Comparison of ENCODE assay signal across 19 cellular contexts in genomic region chr6:41859356-41859755, GRCh38. TPM values are rescaled to one million over a fixed set of nuclear protein-coding genes. Genes with fewer than 3 reads are reported as not detected.
DNase-seq lines count a peak whose midpoint lies in the region; ATAC-seq and TF ChIP-seq lines count a peak whose summit lies in the region.
"Had no signal": no experiment of that assay in that cellular context is flagged by ENCODE, and none has a peak within 500 bp of the region (broad histone marks: within the 10 kb centered on the region; RNA-seq: fewer than 3 reads in every experiment).

No MANE protein-coding gene starts in this region.

- RAD21 ChIA-PET in HCT116 (lab: Charles Lee; ENCODE audit: low non-redundant PET in 1 of 2, low total read pairs in 2 of 2, uncharacterized antibody in 2 of 2, unreplicated experiment in 2 of 2) = no interaction called here

- no peak overlapping the region for H2AFZ ChIP-seq in HCT116 (ENCODE audit: low read depth, low read length, poor library complexity, severe bottlenecking)
- no peak overlapping the region for H2AFZ ChIP-seq in osteoblast (ENCODE audit: low read length)
- H2AFZ ChIP-seq: GM23248 had no signal

- H3K27ac ChIP-seq in HCT116 (ENCODE audit: low read depth, low read length) = no peak overlapping the region
- H3K27ac ChIP-seq in Panc1 (ENCODE audit: low read length) = no peak overlapping the region
- H3K27ac ChIP-seq in osteoblast (ENCODE audit: low read depth, low read length) = no peak overlapping the region
- H3K27ac ChIP-seq: A549; BLaER1 treated with 17β-estradiol and CSF1 and Interleukin-3, amounts not matched to agents 10 nM and 100 nM; GM23248 had no signal

- H3K4me1 ChIP-seq in HCT116 (ENCODE audit: control insufficient read depth in 1 of 2, insufficient read depth in 2 of 2, low read length in 2 of 2) = no peaks in the 10 kb centered on the region
- no peaks in the 10 kb centered on the region for H3K4me1 ChIP-seq in Panc1 (ENCODE audit: control insufficient read depth, insufficient read depth, low read length)
- H3K4me1 ChIP-seq in osteoblast (ENCODE audit: insufficient read depth, low read length) = no peaks in the 10 kb centered on the region
- H3K4me1 ChIP-seq: A549; BE2C; BLaER1 treated with 17β-estradiol and CSF1 and Interleukin-3, amounts not matched to agents 10 nM and 100 nM; Caco-2 had no signal

- no peaks in the 10 kb centered on the region for H3K9me3 ChIP-seq in HCT116 (ENCODE audit: control insufficient read depth in 1 of 2, insufficient read depth in 1 of 2, low read depth in 1 of 2, low read length in 2 of 2)
- no peaks in the 10 kb centered on the region for H3K9me3 ChIP-seq in Panc1 (ENCODE audit: control insufficient read depth, insufficient read depth, low read depth, low read length)
- no peaks in the 10 kb centered on the region for H3K9me3 ChIP-seq in osteoblast (ENCODE audit: low read depth, low read length)
- H3K9me3 ChIP-seq: A549; BE2C; BLaER1 treated with 17β-estradiol and CSF1 and Interleukin-3, amounts not matched to agents 10 nM and 100 nM; Caco-2 had no signal

- no peak for TF ChIP-seq POLR2A in HCT116 (IDR thresholded peaks at IDR 0.05; ENCODE audit: borderline replicate concordance, extremely low read depth, insufficient read depth, insufficient read length)

- in situ Hi-C loops in Panc1 (cut with HindIII; ENCODE audit: low pct_unique_long_range_greater_than_20kb, low sequenced_read_pairs) = no loop called here

- H3K27me3 ChIP-seq in HCT116 (ENCODE audit: insufficient read depth, low read length) (no peaks in the 10 kb centered on the region), Panc1 (ENCODE audit: control insufficient read depth, insufficient read depth, low read length) (no peaks in the 10 kb centered on the region), osteoblast (ENCODE audit: insufficient read depth, low read length) (no peaks in the 10 kb centered on the region)
- H3K27me3 ChIP-seq: BE2C; BLaER1 treated with 17β-estradiol and CSF1 and Interleukin-3, amounts not matched to agents 10 nM and 100 nM had no signal

- CTCF ChIA-PET in HCT116 (lab: Charles Lee) (no interaction called here), Panc1 (lab: Charles Lee) (no interaction called here)

- TF ChIP-seq CTCF in HCT116 (IDR thresholded peaks at IDR 0.05 in 2 of 3, conservative IDR thresholded peaks at IDR 0.05 in 1 of 3; ENCODE audit: borderline replicate concordance in 1 of 3, insufficient read depth in 1 of 3, low read depth in 2 of 3, low read length in 2 of 3) (no peak), Panc1 (IDR thresholded peaks at IDR 0.05) (no peak), osteoblast (IDR thresholded peaks at IDR 0.05; ENCODE audit: extremely low read depth, low read depth, low read length) (no peak)

- H4K20me1 ChIP-seq in HCT116 (ENCODE audit: insufficient read depth) (no peaks in the 10 kb centered on the region), osteoblast (ENCODE audit: insufficient read depth, low read length) (no peaks in the 10 kb centered on the region)
- H4K20me1 ChIP-seq: BLaER1 treated with 17β-estradiol and CSF1 and Interleukin-3, amounts not matched to agents 10 nM and 100 nM had no signal

- no peak for DNase-seq in HCT116 (ENCODE audit: low read depth, low spot score)
- DNase-seq in Panc1 (ENCODE audit: low read depth, low spot score) = no peak
- peak; percentile 35 for DNase-seq in osteoblast (ENCODE audit: insufficient read length, low spot score, missing footprints)
- no peak for DNase-seq in activated gamma-delta T cell (lab: John Stamatoyannopoulos, UW)
- DNase-seq in NCI-H345 treated with DMSO at 0.1 percent for 48 hours (lab: John Stamatoyannopoulos, UW; ENCODE audit: unreplicated experiment) = no peak
- no peak for DNase-seq in OCI-M2 (lab: John Stamatoyannopoulos, UW; ENCODE audit: unreplicated experiment)
- DNase-seq: 8988T, ACHN, AML-193, BE2C, Caco-2, DMS153, EL, GDM1, GM23248, H7, HCEC 1CT had no signal

- intact Hi-C loops in HCT116 (cut with micrococcal nuclease) (no loop called here), Panc1 (cut with micrococcal nuclease; ENCODE audit: unreplicated experiment) (no loop called here)

- no peak overlapping the region for H3K4me2 ChIP-seq in HCT116 (ENCODE audit: low read length)
- no peak overlapping the region for H3K4me2 ChIP-seq in osteoblast (ENCODE audit: insufficient read depth, low read length)
- H3K4me2 ChIP-seq: A549; BLaER1 treated with 17β-estradiol and CSF1 and Interleukin-3, amounts not matched to agents 10 nM and 100 nM had no signal

- ATAC-seq in HCT116 = no peak
- no peak for ATAC-seq in Panc1
- ATAC-seq: A549 had no signal

- BruUV-seq in HCT116 (replicated peaks; lab: Mats Ljungman, UMichigan) (TSS peak; percentile 40), Panc1 (replicated peaks; lab: Mats Ljungman, UMichigan) (TSS peak; percentile 63)

- H3K4me3 ChIP-seq in HCT116 (replicated peaks in 1 of 2; ENCODE audit: low read depth in 1 of 2, low read length in 2 of 2) (no peak overlapping the region), Panc1 (ENCODE audit: low read depth in 2 of 2, low read length in 2 of 2) (no peak overlapping the region), osteoblast (ENCODE audit: insufficient read depth, low read length) (no peak overlapping the region)
- H3K4me3 ChIP-seq: A549; BLaER1 treated with 17β-estradiol and CSF1 and Interleukin-3, amounts not matched to agents 10 nM and 100 nM; GM23248 had no signal

- H3K79me2 ChIP-seq in HCT116 (ENCODE audit: insufficient read depth, low read length) (no peaks in the 10 kb centered on the region), osteoblast (ENCODE audit: insufficient read depth, low read length) (no peaks in the 10 kb centered on the region)

- POLR2A ChIA-PET in HCT116 (lab: Charles Lee) (no interaction called here), Panc1 (lab: Charles Lee) (no interaction called here)

- H3K36me3 ChIP-seq in HCT116 (ENCODE audit: control insufficient read depth in 1 of 2, insufficient read depth in 2 of 2, low read length in 2 of 2) (no peaks in the 10 kb centered on the region), Panc1 (ENCODE audit: control insufficient read depth, insufficient read depth, low read length) (no peaks in the 10 kb centered on the region), osteoblast (ENCODE audit: insufficient read depth, low read length) (no peaks in the 10 kb centered on the region)
- H3K36me3 ChIP-seq: BE2C had no signal

- no peaks in the 10 kb centered on the region for H3K9me2 ChIP-seq in HCT116 (ENCODE audit: insufficient read depth)

- TF ChIP-seq RAD21 in HCT116 (IDR thresholded peaks at IDR 0.05; ENCODE audit: low read depth) = no peak

- H3K9ac ChIP-seq in HCT116 (ENCODE audit: low read length) = no peak overlapping the region
- H3K9ac ChIP-seq: BLaER1 treated with 17β-estradiol and CSF1 and Interleukin-3, amounts not matched to agents 10 nM and 100 nM; GM23248 had no signal

TF ChIP-seq in HCT116, 20 proteins besides CTCF, POLR2A, EP300 and RAD21:
- TF ChIP-seq SIN3A (IDR thresholded peaks at IDR 0.05; ENCODE audit: low read depth) = no peak
- no peak for TF ChIP-seq YY1 (IDR thresholded peaks at IDR 0.05; ENCODE audit: extremely low read depth, insufficient replicate concordance, low read depth, low read length)
- no peak for TF ChIP-seq EZH2 (IDR thresholded peaks at IDR 0.05)
- TF ChIP-seq ATF3 (IDR thresholded peaks at IDR 0.05) = no peak
- TF ChIP-seq CEBPB (IDR thresholded peaks at IDR 0.05; ENCODE audit: low read depth) = no peak
- no peak for TF ChIP-seq FOSL1 (IDR thresholded peaks at IDR 0.05; ENCODE audit: low read depth)
- no peak for TF ChIP-seq TCF7L2 (IDR thresholded peaks at IDR 0.05; ENCODE audit: borderline replicate concordance, extremely low read depth, insufficient read depth, insufficient read length)
- TF ChIP-seq MAX (IDR thresholded peaks at IDR 0.05) = no peak
- no peak for TF ChIP-seq EZH2phosphoT487 (IDR thresholded peaks at IDR 0.05; ENCODE audit: borderline replicate concordance)
- TF ChIP-seq REST (IDR thresholded peaks at IDR 0.05; ENCODE audit: low read depth) = no peak

RNA-seq across cellular contexts. Expression of gene USP49, which starts 35.8 kb away (rescaled TPM):
- 6.9 TPM for total RNA-seq in HCT116 (2021; ENCODE audit: unreplicated experiment)
- 2.3 and 2.7 TPM in 2 replicates for polyA plus RNA-seq in HCT116 (2012)
- 5.4 TPM for total RNA-seq in Panc1 (2021; ENCODE audit: unreplicated experiment)
- 2.3 TPM for polyA plus RNA-seq in Panc1 (2012; ENCODE audit: insufficient read length)
- total RNA-seq in osteoblast = 3.6 and 3.8 TPM in 2 replicates
